ENCODE assay signal across 8 cellular contexts in genomic region chr1:25079048-25079447, GRCh38.
"Had no signal": no experiment of that assay in that cellular context is flagged by ENCODE, and none has a peak within 500 bp of the region (broad histone marks: within the 10 kb centered on the region; RNA-seq: fewer than 3 reads in every experiment).

No MANE protein-coding gene starts in this region.

- H3K4me1 ChIP-seq: HAP-1 had no signal

- H3K27ac ChIP-seq: GM23248, KMS-11 had no signal

- DNase-seq: GM23248, GOT3, H7, KBM-7 had no signal

- FAIRE-seq: HepG2 had no signal

- ATAC-seq: HCT116, HepG2 had no signal

- H3K36me3 ChIP-seq: HAP-1 had no signal

- H3K4me3 ChIP-seq: GM23248, HAP-1 had no signal
